Comparison of ENCODE assay signal across 18 cellular contexts in genomic region chr9:109251776-109252106, GRCh38.
DNase-seq lines count a peak whose midpoint lies in the region; ATAC-seq, FAIRE-seq and TF ChIP-seq lines count a peak whose summit lies in the region.
"Had no signal": no experiment of that assay in that cellular context is flagged by ENCODE, and none has a peak within 500 bp of the region (broad histone marks: within the 10 kb centered on the region; RNA-seq: fewer than 3 reads in every experiment).

No MANE protein-coding gene starts in this region.

- no peak for TF ChIP-seq POLR2A in K562 (conservative IDR thresholded peaks at IDR 0.05)
- TF ChIP-seq POLR2A in HepG2 (IDR thresholded peaks at IDR 0.05; ENCODE audit: insufficient read depth in 1 of 2, low read depth in 2 of 2, low read length in 2 of 2), result no peak

- no peak for TF ChIP-seq RAD21 in K562 (CRISPR knock-in tag; conservative IDR thresholded peaks at IDR 0.05 in 1 of 2, IDR thresholded peaks at IDR 0.05 in 1 of 2)
- TF ChIP-seq RAD21 in HepG2 (CRISPR knock-in tag; IDR thresholded peaks at IDR 0.05), result no peak

- no peak overlapping the region for H3K27ac ChIP-seq in K562 (ENCODE audit: extremely low read depth, low read depth, low read length)
- H3K27ac ChIP-seq in HepG2 (ENCODE audit: extremely low read length, insufficient read depth, low read length), result peak overlapping the region; percentile 90
- H3K27ac ChIP-seq in subcutaneous abdominal adipose tissue (ENCODE audit: low read depth, low read length), result peak overlapping the region; percentile 79
- H3K27ac ChIP-seq: sigmoid colon had no signal

- peak overlapping the region; percentile 18; the same call in 1 of the 2 replicates for H3K4me2 ChIP-seq in K562 (ENCODE audit: insufficient read depth, low read length)
- peak overlapping the region; percentile 72 for H3K4me2 ChIP-seq in HepG2 (ENCODE audit: low read depth, low read length)

- H3K36me3 Mint-ChIP-seq in HFFc6 (ENCODE audit: low read depth), result no peaks in the 10 kb centered on the region; the same call in 1 of the 2 replicates
- H3K36me3 Mint-ChIP-seq: activated naive CD8-positive, alpha-beta T cell treated with anti-CD3 and anti-CD28 coated beads for 36 hours; T-cell had no signal

- in situ Hi-C loops in K562 (cut with MboI) (no loop called here), HepG2 (cut with HindIII; ENCODE audit: extremely low pct_ligation_motif_present, low pct_unique_long_range_greater_than_20kb) (no loop called here)

- H3K27ac Mint-ChIP-seq in HFFc6, result peak overlapping the region; percentile 85
- H3K27ac Mint-ChIP-seq: activated CD8-positive, alpha-beta T cell treated with anti-CD3 and anti-CD28 coated beads for 36 hours; activated naive CD8-positive, alpha-beta T cell treated with anti-CD3 and anti-CD28 coated beads for 36 hours; activated T-cell treated with anti-CD3 and anti-CD28 coated beads, Interleukin-2, amount 50 U/mL, for 72 hours; T-cell had no signal

- 2% methylated on average over 5 of the region's 5 CpGs for WGBS in K562 (ENCODE audit: insufficient coverage, low coverage, missing lambda C conversion rate)
- 51% methylated on average over 5 of the region's 5 CpGs for WGBS in HepG2 (ENCODE audit: low lambda C conversion rate)

- no peak overlapping the region for H2AFZ ChIP-seq in K562 (ENCODE audit: low read depth, low read length)
- no peak overlapping the region for H2AFZ ChIP-seq in HepG2 (ENCODE audit: low read length)

- no peaks in the 10 kb centered on the region for H3K79me2 ChIP-seq in K562 (ENCODE audit: control insufficient read depth, insufficient read depth, low read length)
- no peaks in the 10 kb centered on the region for H3K79me2 ChIP-seq in HepG2 (ENCODE audit: insufficient read depth, low read length)

- no peaks in the 10 kb centered on the region for H3K9me3 Mint-ChIP-seq in HFFc6
- H3K9me3 Mint-ChIP-seq: activated CD8-positive, alpha-beta T cell treated with anti-CD3 and anti-CD28 coated beads for 36 hours; activated naive CD8-positive, alpha-beta T cell treated with anti-CD3 and anti-CD28 coated beads for 36 hours; activated T-cell treated with anti-CD3 and anti-CD28 coated beads, Interleukin-2, amount 50 U/mL, for 72 hours; T-cell had no signal

- H3K9me1 ChIP-seq in K562 (ENCODE audit: control insufficient read depth, insufficient read depth, low read length), result no peaks in the 10 kb centered on the region

- ATAC-seq in K562 (no peak), HepG2 (no peak), HG02642 (IDR thresholded peaks at IDR 0.05; ENCODE audit: poor library complexity, unreplicated experiment) (no peak)
- ATAC-seq: activated CD8-positive, alpha-beta T cell treated with anti-CD3 and anti-CD28 coated beads for 36 hours; activated T-cell treated with anti-CD3 and anti-CD28 coated beads, Interleukin-2, amount 50 U/mL, for 72 hours; GM12878; T-cell had no signal

- H3K4me1 ChIP-seq in K562 (replicated peaks in 1 of 2; ENCODE audit: control insufficient read depth in 2 of 2, insufficient read depth in 2 of 2, low read length in 2 of 2), result peaks cover 0 to 2% of the 10 kb centered on the region in 2 experiments; a peak in 2 of 5 replicates
- peaks cover 62% of the 10 kb centered on the region for H3K4me1 ChIP-seq in HepG2 (ENCODE audit: insufficient read depth, low read length)
- H3K4me1 ChIP-seq in subcutaneous abdominal adipose tissue (ENCODE audit: control insufficient read depth in 5 of 5, insufficient read depth in 5 of 5, low read length in 5 of 5), result peaks cover 7 to 55% (median 46%) of the 10 kb centered on the region in 5 donors
- H3K4me1 ChIP-seq: BE2C, sigmoid colon had no signal

- peaks cover 4% of the 10 kb centered on the region; the same call in 1 of the 2 replicates for H3K27me3 Mint-ChIP-seq in HFFc6 (ENCODE audit: insufficient read depth)
- H3K27me3 Mint-ChIP-seq: activated CD8-positive, alpha-beta T cell treated with anti-CD3 and anti-CD28 coated beads for 36 hours had no signal

- no TSS peak for BruUV-seq in K562 (replicated peaks; lab: Mats Ljungman, UMichigan)
- BruUV-seq in HepG2 (replicated peaks; lab: Mats Ljungman, UMichigan), result no TSS peak

- CTCF ChIA-PET in K562 (lab: Yijun Ruan, JAX; ENCODE audit: low intra/inter-chr PET ratio), result no interaction called here
- CTCF ChIA-PET in HepG2 (lab: Yijun Ruan, JAX; ENCODE audit: low intra/inter-chr PET ratio, low total read pairs), result interaction anchor here (1.2 to 1.3 kb wide), 2 partner anchors 69 to 94 kb away, joined by 3 to 4 read pairs; partner anchors contain the start of gene EPB41L4B

- intact Hi-C loops in K562 (cut with micrococcal nuclease), result no loop called here
- intact Hi-C loops in HepG2 (cut with micrococcal nuclease; ENCODE audit: unreplicated experiment), result loop anchor here (1.0 to 2.0 kb wide), 2 partner anchors 56 to 69 kb away; no protein-coding TSS in a partner anchor

- no peaks in the 10 kb centered on the region for H3K36me3 ChIP-seq in K562 (ENCODE audit: control insufficient read depth, insufficient read depth, low read length)
- peaks cover 1 to 15% of the 10 kb centered on the region in 2 experiments for H3K36me3 ChIP-seq in HepG2 (replicated peaks in 1 of 2; ENCODE audit: control insufficient read depth in 1 of 2, insufficient read depth in 2 of 2, low read length in 2 of 2)
- no peaks in the 10 kb centered on the region for H3K36me3 ChIP-seq in subcutaneous abdominal adipose tissue (ENCODE audit: control insufficient read depth in 5 of 5, insufficient read depth in 5 of 5, low read length in 5 of 5)
- H3K36me3 ChIP-seq: BE2C, sigmoid colon had no signal

- H3K4me3 Mint-ChIP-seq in HFFc6, result peak overlapping the region; percentile 53; the same call in 1 of the 2 replicates
- H3K4me3 Mint-ChIP-seq: activated CD8-positive, alpha-beta T cell treated with anti-CD3 and anti-CD28 coated beads for 36 hours; activated naive CD8-positive, alpha-beta T cell treated with anti-CD3 and anti-CD28 coated beads for 36 hours; activated T-cell treated with anti-CD3 and anti-CD28 coated beads, Interleukin-2, amount 50 U/mL, for 72 hours; T-cell had no signal

- H3K4me3 ChIP-seq in K562, result no peak overlapping the region
- peak overlapping the region in 1 of 3 experiments; percentile 42; a peak in 2 of 6 replicates for H3K4me3 ChIP-seq in HepG2 (replicated peaks in 1 of 3; ENCODE audit: insufficient read depth in 1 of 3, low read depth in 2 of 3, low read length in 3 of 3)
- no peak overlapping the region for H3K4me3 ChIP-seq in subcutaneous abdominal adipose tissue (ENCODE audit: low read depth in 1 of 5, low read length in 5 of 5)
- H3K4me3 ChIP-seq: GM12878, sigmoid colon had no signal

- H3K4me1 Mint-ChIP-seq in HFFc6 (ENCODE audit: low read depth), result peaks cover 82% of the 10 kb centered on the region
- H3K4me1 Mint-ChIP-seq: activated naive CD8-positive, alpha-beta T cell treated with anti-CD3 and anti-CD28 coated beads for 36 hours; T-cell had no signal

- H3K9ac ChIP-seq in K562 (ENCODE audit: insufficient read depth in 1 of 2, low read depth in 2 of 2, low read length in 2 of 2), result no peak overlapping the region
- H3K9ac ChIP-seq in HepG2 (ENCODE audit: insufficient read depth, low read depth, low read length), result peak overlapping the region; percentile 62; the same call in 1 of the 2 replicates
- H3K9ac ChIP-seq in subcutaneous abdominal adipose tissue (ENCODE audit: low read length in 5 of 5), result peak overlapping the region in 1 of 5 donors; percentile 29

- H3K9me3 ChIP-seq in K562 (replicated peaks; ENCODE audit: control insufficient read depth, insufficient read depth, low read depth, low read length) (no peaks in the 10 kb centered on the region), HepG2 (ENCODE audit: low read length) (no peaks in the 10 kb centered on the region), subcutaneous abdominal adipose tissue (ENCODE audit: control insufficient read depth in 5 of 5, low read length in 5 of 5) (no peaks in the 10 kb centered on the region)
- H3K9me3 ChIP-seq: BE2C, sigmoid colon had no signal

- TF ChIP-seq EP300 in K562 (IDR thresholded peaks at IDR 0.05; ENCODE audit: low read length) (no peak), HepG2 (IDR thresholded peaks at IDR 0.05; ENCODE audit: low read depth in 2 of 2, low read length in 2 of 2) (no peak), HepG2 (CRISPR knock-in tag; IDR thresholded peaks at IDR 0.05; ENCODE audit: borderline replicate concordance) (no peak)

- POLR2A ChIA-PET in K562 (lab: Yijun Ruan, JAX), result interaction anchor here (0.6 to 1.9 kb wide), 3 partner anchors 7 to 101 kb away, joined by 4 read pairs; no protein-coding TSS in a partner anchor
- POLR2A ChIA-PET in HepG2 (lab: Yijun Ruan, JAX), result interaction anchor here (0.7 to 3.2 kb wide), 8 partner anchors 13 to 226 kb away, joined by 3 to 17 read pairs (median 9); no protein-coding TSS in a partner anchor

- DNase-seq in HFFc6, result no peak
- no peak for DNase-seq in K562 (ENCODE audit: extremely low read depth in 1 of 4, low spot score in 3 of 4)
- no peak for DNase-seq in HepG2 (ENCODE audit: low spot score)
- no peak for DNase-seq in NCI-H2029 treated with DMSO at 0.1 percent for 48 hours (lab: John Stamatoyannopoulos, UW)
- DNase-seq in AG08396 (ENCODE audit: low spot score), result no peak
- no peak for DNase-seq in SK-N-DZ (ENCODE audit: low spot score)
- DNase-seq: activated CD8-positive, alpha-beta T cell treated with anti-CD3 and anti-CD28 coated beads for 36 hours; activated naive CD8-positive, alpha-beta T cell treated with anti-CD3 and anti-CD28 coated beads for 36 hours; activated T-cell treated with anti-CD3 and anti-CD28 coated beads, Interleukin-2, amount 50 U/mL, for 72 hours; BE2C; GDM1; kidney; sigmoid colon; stimulated activated CD4-positive, alpha-beta T cell treated with anti-CD3 and anti-CD28 coated beads, Interleukin-2, amount 100 ng/mL, for 48 hours; T-cell had no signal

- TF ChIP-seq CTCF in HFFc6 (IDR thresholded peaks at IDR 0.05) (no peak), K562 (IDR thresholded peaks at IDR 0.05 in 2 of 3, conservative IDR thresholded peaks at IDR 0.05 in 1 of 3; ENCODE audit: insufficient read depth in 2 of 3, low read depth in 1 of 3, low read length in 3 of 3) (no peak), HepG2 (CRISPR knock-in tag; IDR thresholded peaks at IDR 0.05) (no peak)

- peaks cover 44 to 45% of the 10 kb centered on the region in 2 experiments for H3K27me3 ChIP-seq in K562 (ENCODE audit: control insufficient read depth in 2 of 2, insufficient read depth in 2 of 2, low read length in 2 of 2)
- no peaks in the 10 kb centered on the region for H3K27me3 ChIP-seq in HepG2 (ENCODE audit: control insufficient read depth in 1 of 2, insufficient read depth in 2 of 2, low read length in 2 of 2)
- H3K27me3 ChIP-seq in subcutaneous abdominal adipose tissue (ENCODE audit: control insufficient read depth in 5 of 5, insufficient read depth in 4 of 5, low read length in 5 of 5), result no peaks in the 10 kb centered on the region
- H3K27me3 ChIP-seq: BE2C, sigmoid colon had no signal

- H4K20me1 ChIP-seq in K562 (replicated peaks; ENCODE audit: control insufficient read depth, insufficient read depth, low read length) (no peaks in the 10 kb centered on the region), HepG2 (ENCODE audit: insufficient read depth, low read length) (no peaks in the 10 kb centered on the region)

- no peak for FAIRE-seq in K562 (lab: Jason Lieb, UNC)
- no peak for FAIRE-seq in HepG2 (lab: Jason Lieb, UNC)
- FAIRE-seq: GM12878, kidney had no signal

TF ChIP-seq in K562, 482 proteins besides CTCF, POLR2A, EP300 and RAD21 (continues in another document):
- TF ChIP-seq ZNF175 (CRISPR knock-in tag; IDR thresholded peaks at IDR 0.05; ENCODE audit: low read depth), result no peak
